ENCODE assay signal across 1 cellular context in genomic region chr9:35719546-35719945, GRCh38.
TF ChIP-seq lines count a peak whose summit lies in the region.

No MANE protein-coding gene starts in this region.

TF ChIP-seq in IMR-90, 13 proteins besides CTCF, POLR2A, EP300 and RAD21:
- TF ChIP-seq RFX5 (IDR thresholded peaks at IDR 0.05; ENCODE audit: low read depth, low read length): no peak
- no peak for TF ChIP-seq CHD1 (IDR thresholded peaks at IDR 0.05; ENCODE audit: low read depth, low read length)
- TF ChIP-seq, protein P1, sequence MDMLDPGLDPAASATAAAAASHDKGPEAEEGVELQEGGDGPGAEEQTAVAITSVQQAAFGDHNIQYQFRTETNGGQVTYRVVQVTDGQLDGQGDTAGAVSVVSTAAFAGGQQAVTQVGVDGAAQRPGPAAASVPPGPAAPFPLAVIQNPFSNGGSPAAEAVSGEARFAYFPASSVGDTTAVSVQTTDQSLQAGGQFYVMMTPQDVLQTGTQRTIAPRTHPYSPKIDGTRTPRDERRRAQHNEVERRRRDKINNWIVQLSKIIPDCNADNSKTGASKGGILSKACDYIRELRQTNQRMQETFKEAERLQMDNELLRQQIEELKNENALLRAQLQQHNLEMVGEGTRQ (IDR thresholded peaks at IDR 0.05; ENCODE audit: low read depth, low read length): no peak
- TF ChIP-seq SMC3 (IDR thresholded peaks at IDR 0.05; ENCODE audit: low read depth, low read length): no peak
- TF ChIP-seq MAZ (IDR thresholded peaks at IDR 0.05; ENCODE audit: borderline replicate concordance, low read depth, low read length): no peak
